Comparison of ENCODE assay signal across 15 cellular contexts in genomic region chr3:37197810-37198371, GRCh38. TPM values are rescaled to one million over a fixed set of nuclear protein-coding genes. Genes with fewer than 3 reads are reported as not detected.
DNase-seq lines count a peak whose midpoint lies in the region; ATAC-seq and TF ChIP-seq lines count a peak whose summit lies in the region.
"Had no signal": no experiment of that assay in that cellular context is flagged by ENCODE, and none has a peak within 500 bp of the region (broad histone marks: within the 10 kb centered on the region; RNA-seq: fewer than 3 reads in every experiment).

No MANE protein-coding gene starts in this region.

- H3K27me3 ChIP-seq in gastrocnemius medialis = no peaks in the 10 kb centered on the region
- H3K27me3 ChIP-seq: gastroesophageal sphincter had no signal

- no peaks in the 10 kb centered on the region for H3K36me3 ChIP-seq in gastrocnemius medialis
- H3K36me3 ChIP-seq: gastroesophageal sphincter, lower lobe of right lung, prostate gland had no signal

- TF ChIP-seq CTCF in fibroblast of villous mesenchyme (IDR thresholded peaks at IDR 0.05; ENCODE audit: insufficient read depth, low read depth, low read length) (no peak), gastrocnemius medialis (IDR thresholded peaks at IDR 0.05 in 4 of 5, conservative IDR thresholded peaks at IDR 0.05 in 1 of 5) (no peak)

- H3K9me3 ChIP-seq in gastrocnemius medialis = no peaks in the 10 kb centered on the region
- H3K9me3 ChIP-seq: gastroesophageal sphincter, lower lobe of right lung, prostate gland had no signal

- TF ChIP-seq POLR2A in gastrocnemius medialis (IDR thresholded peaks at IDR 0.05) = no peak

- peak; percentile 90 to 94 for ATAC-seq in gastrocnemius medialis
- ATAC-seq: gastroesophageal sphincter, lower lobe of right lung had no signal

- intact Hi-C loops in gastrocnemius medialis (cut with DNase I; ENCODE audit: low total_unique reads) = no loop called here

- DNase-seq in GM04504 (ENCODE audit: low read depth) (peak; percentile 85), SK-MEL-5 (ENCODE audit: low read depth, low spot score) (peak; percentile 73), fibroblast of villous mesenchyme (ENCODE audit: low read depth) (peak; percentile 51), gastrocnemius medialis (peak in 1 of 2 donors; percentile 13), T-helper 9 cell (no peak), DMS79 (lab: John Stamatoyannopoulos, UW) (no peak), NCI-H187 treated with DMSO at 0.1 percent for 48 hours (lab: John Stamatoyannopoulos, UW) (no peak)
- DNase-seq in activated T-cell treated with anti-CD3 and anti-CD28 coated beads, Interleukin-2, amount 50 U/mL, for 48 hours = no peak
- DNase-seq: activated T-cell treated with anti-CD3 and anti-CD28 coated beads, Interleukin-2, amount 50 U/mL, for 1 hour; aorta; lower lobe of right lung; NCI-H2227 treated with DMSO at 0.1 percent for 48 hours; RPMI8226 had no signal

- H3K27ac ChIP-seq in gastrocnemius medialis = peak overlapping the region; percentile 74 to 82 (median 76)
- H3K27ac ChIP-seq: gastroesophageal sphincter, lower lobe of right lung, prostate gland had no signal

- no peak overlapping the region for H3K4me3 ChIP-seq in fibroblast of villous mesenchyme (ENCODE audit: low read depth, low read length)
- no peak overlapping the region for H3K4me3 ChIP-seq in gastrocnemius medialis
- H3K4me3 ChIP-seq: gastroesophageal sphincter, lower lobe of right lung, prostate gland had no signal

- H3K4me1 ChIP-seq in gastrocnemius medialis = peaks cover 18 to 37% of the 10 kb centered on the region in 2 donors
- H3K4me1 ChIP-seq: lower lobe of right lung, prostate gland had no signal

- in situ Hi-C loops in SK-MEL-5 (cut with HindIII; ENCODE audit: low pct_unique_long_range_greater_than_20kb, low sequenced_read_pairs) (no loop called here), gastrocnemius medialis (cut with MboI; ENCODE audit: low sequenced_read_pairs in 4 of 4) (no loop called here)

RNA-seq across cellular contexts. Expression of gene LRRFIP2, which starts 23.5 kb away (rescaled TPM):
- 50.5 and 54.5 TPM in 2 replicates for total RNA-seq in SK-MEL-5 (2014; rRNA removed; shearing (Covaris generic))
- 53.0 and 57.9 TPM in 2 replicates for polyA plus RNA-seq in SK-MEL-5 (2015; cell fraction: cytosol; rRNA removed)
- 151 and 171 TPM in 2 replicates for polyA plus RNA-seq in SK-MEL-5 (2015; cell fraction: nucleus; rRNA removed)
- total RNA-seq in fibroblast of villous mesenchyme (59.3 and 84.2 TPM in 2 replicates), gastrocnemius medialis (100 to 1,000 TPM in 2 of 4 donors, 10 to 100 TPM in 2; 85.7 to 103 (median 100.0) TPM)

RNA-seq across cellular contexts. Expression of gene GOLGA4, which starts 45.2 kb away (rescaled TPM):
- total RNA-seq in SK-MEL-5 (2014; rRNA removed; shearing (Covaris generic)) = 83.4 and 98.9 TPM in 2 replicates
- polyA plus RNA-seq in SK-MEL-5 (2015; cell fraction: cytosol; rRNA removed) = 39.7 and 54.0 TPM in 2 replicates
- polyA plus RNA-seq in SK-MEL-5 (2015; cell fraction: nucleus; rRNA removed) = 44.0 and 44.3 TPM in 2 replicates
- total RNA-seq in fibroblast of villous mesenchyme (72.2 and 88.1 TPM in 2 replicates), gastrocnemius medialis (100 to 1,000 TPM; 233 to 357 (median 269) TPM)

Comparison
In these comparisons a context has a peak if more than half of its experiments do, and no peak if none do; other contexts are left out.
1. DNase-seq: peak in GM04504 (single experiment), SK-MEL-5 (single experiment) and fibroblast of villous mesenchyme (single experiment); none in T-helper 9 cell (single experiment), DMS79 (single experiment), activated T-cell treated with anti-CD3 and anti-CD28 coated beads, Interleukin-2, amount 50 U/mL, for 48 hours (0 of 2) and NCI-H187 treated with DMSO at 0.1 percent for 48 hours (single experiment).